In the genomic region with DNA sequence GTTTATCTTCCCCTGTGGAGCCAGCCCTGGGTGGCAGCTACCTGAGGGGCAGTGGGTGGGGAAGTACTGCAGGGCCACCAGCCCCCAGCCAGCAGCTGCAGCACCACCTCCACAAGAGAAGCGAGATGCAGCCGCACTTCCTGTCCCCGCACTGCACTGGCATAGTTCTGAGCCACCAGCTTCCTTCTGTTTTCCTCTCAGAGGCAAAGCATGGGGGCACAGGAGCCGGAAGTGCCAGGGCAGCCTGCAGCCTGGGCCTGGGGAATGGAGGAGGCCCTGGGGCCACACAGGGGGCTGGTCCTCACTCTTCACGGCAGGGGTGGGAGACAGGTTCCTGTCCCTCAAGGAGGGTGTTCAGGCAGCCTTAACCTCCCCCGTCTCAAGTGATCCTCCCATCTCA, we compare ENCODE assay signal across 10 cellular contexts. TPM values are rescaled to one million over a fixed set of nuclear protein-coding genes. Genes with fewer than 3 reads are reported as not detected.
A peak's percentile ranks its signal among the peaks of the same experiment; 100 is the strongest.
DNase-seq lines count a peak whose midpoint lies in the region; ATAC-seq and TF ChIP-seq lines count a peak whose summit lies in the region.
"Had no signal": no experiment of that assay in that cellular context is flagged by ENCODE, and none has a peak within 500 bp of the region (broad histone marks: within the 10 kb centered on the region; RNA-seq: fewer than 3 reads in every experiment).

No MANE protein-coding gene starts in this region.

- 0 out of 2 replicates have a peak, but pooled peaks cover 4% of the 10 kb centered on the region for H4K20me1 ChIP-seq in Karpas-422 (ENCODE audit: insufficient read depth, low read depth, low read length)

- H3K4me2 ChIP-seq in Karpas-422 (ENCODE audit: low read depth, low read length, poor library complexity, severe bottlenecking): no peak overlapping the region

- no peaks in the 10 kb centered on the region for H3K9me2 ChIP-seq in Karpas-422 (replicated peaks; ENCODE audit: insufficient read depth, low read length)

- no peaks in the 10 kb centered on the region for H3K27me3 Mint-ChIP-seq in central memory CD8-positive, alpha-beta T cell
- peaks cover 4% of the 10 kb centered on the region; the same call in 1 of the 2 replicates for H3K27me3 Mint-ChIP-seq in HFFc6 (ENCODE audit: insufficient read depth)

- peak overlapping the region; percentile 57 for H3K27ac Mint-ChIP-seq in central memory CD8-positive, alpha-beta T cell (ENCODE audit: low read depth)
- no peak overlapping the region for H3K27ac Mint-ChIP-seq in HFFc6

- H3K4me1 Mint-ChIP-seq in central memory CD8-positive, alpha-beta T cell: peaks cover 60% of the 10 kb centered on the region
- H3K4me1 Mint-ChIP-seq in HFFc6 (ENCODE audit: low read depth): peaks cover 5% of the 10 kb centered on the region

- no peak overlapping the region for H2AFZ ChIP-seq in Karpas-422 (ENCODE audit: low read length)

- DNase-seq in GDM1 (lab: John Stamatoyannopoulos, UW) (peak; percentile 74), T-helper 22 cell (ENCODE audit: low read depth) (peak; percentile 30), NCI-H1694 treated with DMSO at 0.1 percent for 48 hours (lab: John Stamatoyannopoulos, UW) (no peak), Karpas-422 (no peak), SW480 (ENCODE audit: low spot score) (no peak), HFFc6 (no peak)
- peak in 1 of 2 donors; percentile 48 for DNase-seq in central memory CD8-positive, alpha-beta T cell (ENCODE audit: low spot score in 2 of 2)
- DNase-seq: GOT3 had no signal

- H3K9me3 Mint-ChIP-seq in central memory CD8-positive, alpha-beta T cell: no peaks in the 10 kb centered on the region
- H3K9me3 Mint-ChIP-seq in HFFc6: no peaks in the 10 kb centered on the region

- no peaks in the 10 kb centered on the region for H3K79me2 ChIP-seq in Karpas-422 (ENCODE audit: low read length)

- ATAC-seq in central memory CD8-positive, alpha-beta T cell (replicated peaks; ENCODE audit: extremely low read depth, poor library complexity, severe bottlenecking): peak; percentile 74

- H3K4me3 Mint-ChIP-seq in central memory CD8-positive, alpha-beta T cell: peak overlapping the region; percentile 70
- no peak overlapping the region for H3K4me3 Mint-ChIP-seq in HFFc6

- H3K27ac ChIP-seq in rectal smooth muscle tissue (ENCODE audit: low read depth, low read length) (peak overlapping the region; percentile 95), Karpas-422 (ENCODE audit: low read length) (no peak overlapping the region)

- H3K9me3 ChIP-seq in Karpas-422 (ENCODE audit: low read length): no peaks in the 10 kb centered on the region

- peaks cover 8% of the 10 kb centered on the region for H3K36me3 Mint-ChIP-seq in central memory CD8-positive, alpha-beta T cell (ENCODE audit: insufficient read depth)
- peaks cover 4% of the 10 kb centered on the region for H3K36me3 Mint-ChIP-seq in HFFc6 (ENCODE audit: low read depth)

- H3K27me3 ChIP-seq in rectal smooth muscle tissue (ENCODE audit: control insufficient read depth, insufficient read depth, low read length): no peaks in the 10 kb centered on the region
- no peaks in the 10 kb centered on the region for H3K27me3 ChIP-seq in Karpas-422 (ENCODE audit: low read length)

- peak overlapping the region; percentile 4 for H3K4me3 ChIP-seq in rectal smooth muscle tissue (ENCODE audit: low read length)
- H3K4me3 ChIP-seq in Karpas-422 (ENCODE audit: low read length): no peak overlapping the region

- H3K4me1 ChIP-seq in rectal smooth muscle tissue (ENCODE audit: control insufficient read depth, insufficient read depth, low read length) (peaks cover 27% of the 10 kb centered on the region), Karpas-422 (ENCODE audit: low read length) (peaks cover 11% of the 10 kb centered on the region)

- H3K9ac ChIP-seq in rectal smooth muscle tissue (ENCODE audit: low read length) (no peak overlapping the region), Karpas-422 (ENCODE audit: low read length) (no peak overlapping the region)

- no peak for TF ChIP-seq CTCF in HFFc6 (IDR thresholded peaks at IDR 0.05)

- H3K36me3 ChIP-seq in rectal smooth muscle tissue (ENCODE audit: control insufficient read depth, insufficient read depth, low read length): peaks cover 16% of the 10 kb centered on the region
- peaks cover 10% of the 10 kb centered on the region; the same call in 1 of the 2 replicates for H3K36me3 ChIP-seq in Karpas-422 (ENCODE audit: insufficient read depth, low read length)

RNA-seq across cellular contexts. Expression of gene SH3BP1, which starts 11.9 kb away (rescaled TPM):
- 43.2 and 50.4 TPM in 2 replicates for total RNA-seq in Karpas-422 (2014; rRNA removed; shearing (Covaris generic); ENCODE audit: low replicate concordance)
- 10 to 100 TPM; 15.9 to 26.3 (median 23.0) TPM for total RNA-seq in HFFc6 (2021; fragmentation: NEBNext Ultra II Directional; extraction: Animal tissue kit (Norgen Biotek cat#: 25700))

RNA-seq across cellular contexts. Expression of gene GGA1, which starts 18.9 kb away (rescaled TPM):
- 64.3 and 97.3 TPM in 2 replicates for total RNA-seq in Karpas-422 (2014; rRNA removed; shearing (Covaris generic); ENCODE audit: low replicate concordance)
- 10 to 100 TPM; 37.5 to 45.4 (median 41.5) TPM for total RNA-seq in HFFc6 (2021; fragmentation: NEBNext Ultra II Directional; extraction: Animal tissue kit (Norgen Biotek cat#: 25700))

RNA-seq across cellular contexts. Expression of gene PDXP, which starts 31.0 kb away (rescaled TPM):
- 75.3 and 78.9 TPM in 2 replicates for total RNA-seq in Karpas-422 (2014; rRNA removed; shearing (Covaris generic); ENCODE audit: low replicate concordance)
- total RNA-seq in HFFc6 (2021; fragmentation: NEBNext Ultra II Directional; extraction: Animal tissue kit (Norgen Biotek cat#: 25700)): 10 to 100 TPM; 15.3 to 24.5 (median 18.4) TPM

RNA-seq across cellular contexts. Expression of gene LGALS2, which starts 47.7 kb away (rescaled TPM):
- not detected in 2 replicates for total RNA-seq in Karpas-422 (2014; rRNA removed; shearing (Covaris generic); ENCODE audit: low replicate concordance)
- total RNA-seq in HFFc6 (2021; fragmentation: NEBNext Ultra II Directional; extraction: Animal tissue kit (Norgen Biotek cat#: 25700)): not detected
- total RNA-seq: M059J had no signal

RNA-seq across cellular contexts. Expression of gene LGALS1, which starts 47.9 kb away (rescaled TPM):
- 288 and 308 TPM in 2 replicates for total RNA-seq in Karpas-422 (2014; rRNA removed; shearing (Covaris generic); ENCODE audit: low replicate concordance)
- 1,000 to 10,000 TPM; 5,326 to 7,192 (median 6,673) TPM for total RNA-seq in HFFc6 (2021; fragmentation: NEBNext Ultra II Directional; extraction: Animal tissue kit (Norgen Biotek cat#: 25700))

Comparison
In these comparisons a context has a peak if more than half of its experiments do, and no peak if none do; other contexts are left out.
1. DNase-seq: peak in GDM1 (single experiment) and T-helper 22 cell (single experiment); none in NCI-H1694 treated with DMSO at 0.1 percent for 48 hours (single experiment), Karpas-422 (single experiment), SW480 (single experiment) and HFFc6 (single experiment).